In the genomic region with DNA sequence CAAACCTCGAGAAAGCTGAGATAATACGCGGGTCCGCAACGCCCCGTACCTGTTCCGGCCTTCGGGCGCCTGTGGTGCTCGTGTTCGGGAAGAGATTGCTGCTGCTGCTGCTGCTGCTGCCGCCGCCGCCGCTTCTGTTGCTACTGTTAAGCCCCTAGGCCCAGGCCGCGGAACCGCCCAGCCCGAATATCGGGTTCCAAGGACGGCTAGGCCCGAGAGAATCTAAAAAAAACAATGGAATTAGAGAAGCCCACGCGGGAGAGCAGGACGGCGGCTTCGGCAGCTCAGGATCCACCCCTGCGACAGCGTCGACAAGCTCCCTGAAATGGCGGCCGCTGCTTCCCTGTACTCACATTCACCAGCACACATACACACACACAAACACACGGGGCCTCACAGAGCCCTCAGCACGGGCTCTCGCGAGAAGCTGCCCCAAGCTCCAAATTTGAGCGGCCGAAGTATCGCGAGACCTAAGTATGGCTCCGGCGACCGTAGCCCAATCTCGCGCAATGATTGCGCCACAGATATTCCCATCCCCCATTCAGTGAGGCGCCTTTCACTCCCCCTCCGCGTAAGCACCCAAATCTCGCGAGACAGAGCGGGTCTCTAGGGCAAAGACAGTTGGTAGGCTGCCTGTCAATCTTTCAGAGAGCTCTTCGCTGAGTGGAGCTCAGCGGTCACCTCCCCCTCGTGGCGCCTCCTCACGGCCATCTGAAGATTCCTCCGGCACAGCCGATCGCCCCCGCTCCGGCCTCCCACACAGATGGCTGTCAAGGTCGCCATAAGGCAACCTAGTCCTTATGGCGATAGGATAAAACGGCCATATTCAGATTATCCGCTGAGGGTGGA, we compare ENCODE assay signal across 1 cellular context.
TF ChIP-seq lines count a peak whose summit lies in the region.

A gene (minus strand): TSS at position 369 of the 849 bp plus-strand sequence. CDS start 1,386 bp downstream, outside the sequence.

TF ChIP-seq in HCT116, 20 proteins besides CTCF, POLR2A, EP300 and RAD21 (continued from another document):
- TF ChIP-seq, protein P1, sequence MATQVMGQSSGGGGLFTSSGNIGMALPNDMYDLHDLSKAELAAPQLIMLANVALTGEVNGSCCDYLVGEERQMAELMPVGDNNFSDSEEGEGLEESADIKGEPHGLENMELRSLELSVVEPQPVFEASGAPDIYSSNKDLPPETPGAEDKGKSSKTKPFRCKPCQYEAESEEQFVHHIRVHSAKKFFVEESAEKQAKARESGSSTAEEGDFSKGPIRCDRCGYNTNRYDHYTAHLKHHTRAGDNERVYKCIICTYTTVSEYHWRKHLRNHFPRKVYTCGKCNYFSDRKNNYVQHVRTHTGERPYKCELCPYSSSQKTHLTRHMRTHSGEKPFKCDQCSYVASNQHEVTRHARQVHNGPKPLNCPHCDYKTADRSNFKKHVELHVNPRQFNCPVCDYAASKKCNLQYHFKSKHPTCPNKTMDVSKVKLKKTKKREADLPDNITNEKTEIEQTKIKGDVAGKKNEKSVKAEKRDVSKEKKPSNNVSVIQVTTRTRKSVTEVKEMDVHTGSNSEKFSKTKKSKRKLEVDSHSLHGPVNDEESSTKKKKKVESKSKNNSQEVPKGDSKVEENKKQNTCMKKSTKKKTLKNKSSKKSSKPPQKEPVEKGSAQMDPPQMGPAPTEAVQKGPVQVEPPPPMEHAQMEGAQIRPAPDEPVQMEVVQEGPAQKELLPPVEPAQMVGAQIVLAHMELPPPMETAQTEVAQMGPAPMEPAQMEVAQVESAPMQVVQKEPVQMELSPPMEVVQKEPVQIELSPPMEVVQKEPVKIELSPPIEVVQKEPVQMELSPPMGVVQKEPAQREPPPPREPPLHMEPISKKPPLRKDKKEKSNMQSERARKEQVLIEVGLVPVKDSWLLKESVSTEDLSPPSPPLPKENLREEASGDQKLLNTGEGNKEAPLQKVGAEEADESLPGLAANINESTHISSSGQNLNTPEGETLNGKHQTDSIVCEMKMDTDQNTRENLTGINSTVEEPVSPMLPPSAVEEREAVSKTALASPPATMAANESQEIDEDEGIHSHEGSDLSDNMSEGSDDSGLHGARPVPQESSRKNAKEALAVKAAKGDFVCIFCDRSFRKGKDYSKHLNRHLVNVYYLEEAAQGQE (IDR thresholded peaks at IDR 0.05; ENCODE audit: low read depth): no peak
- TF ChIP-seq POLR2AphosphoS5 (IDR thresholded peaks at IDR 0.05; ENCODE audit: low read depth, low read length) (peak; percentile 89), EZH2 (IDR thresholded peaks at IDR 0.05) (no peak), ZFX (IDR thresholded peaks at IDR 0.05) (peak; percentile 99), CEBPB (IDR thresholded peaks at IDR 0.05; ENCODE audit: low read depth) (peak; percentile 100), SP1 (IDR thresholded peaks at IDR 0.05; ENCODE audit: low read depth) (peak; percentile 99), SRF (IDR thresholded peaks at IDR 0.05; ENCODE audit: low read depth) (0 out of 2 replicates have a peak, but pooled peaks have one; percentile 62), FOSL1 (IDR thresholded peaks at IDR 0.05; ENCODE audit: low read depth) (no peak; the same call in 1 of the 2 replicates), CBX3 (IDR thresholded peaks at IDR 0.05; ENCODE audit: low read depth) (peak; percentile 96), JUND (IDR thresholded peaks at IDR 0.05) (peak; percentile 61)
- TF ChIP-seq, protein P2, sequence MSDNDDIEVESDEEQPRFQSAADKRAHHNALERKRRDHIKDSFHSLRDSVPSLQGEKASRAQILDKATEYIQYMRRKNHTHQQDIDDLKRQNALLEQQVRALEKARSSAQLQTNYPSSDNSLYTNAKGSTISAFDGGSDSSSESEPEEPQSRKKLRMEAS (IDR thresholded peaks at IDR 0.05): peak; percentile 96
